15 cellular contexts compared by ENCODE assay signal in genomic region chr2:15767679-15768078, GRCh38.
DNase-seq lines count a peak whose midpoint lies in the region; ATAC-seq and TF ChIP-seq lines count a peak whose summit lies in the region.
"Had no signal": no experiment of that assay in that cellular context is flagged by ENCODE, and none has a peak within 500 bp of the region (broad histone marks: within the 10 kb centered on the region; RNA-seq: fewer than 3 reads in every experiment).

No MANE protein-coding gene starts in this region.

- DNase-seq in GM23338 (ENCODE audit: low spot score): no peak
- DNase-seq in endodermal cell: no peak
- DNase-seq in neural crest cell (ENCODE audit: low read depth, low spot score): no peak
- no peak for DNase-seq in type B pancreatic cell (ENCODE audit: extremely low spot score, unreplicated experiment)
- DNase-seq in SKM-1 (lab: John Stamatoyannopoulos, UW; ENCODE audit: unreplicated experiment): no peak
- DNase-seq in stimulated activated CD4-positive, alpha-beta T cell treated with anti-CD3 and anti-CD28 coated beads, Interleukin-15, amount 100 ng/mL, for 24 hours: no peak
- DNase-seq: C1 segment of cervical spinal cord; CD4-positive, alpha-beta memory T cell; DMS153; DMS79 treated with DMSO at 0.1 percent for 48 hours; EL; GM23248; H9 had no signal

- no peak overlapping the region for H3K4me2 ChIP-seq in GM23338

- no peaks in the 10 kb centered on the region for H3K36me3 ChIP-seq in GM23338 (ENCODE audit: insufficient read depth)
- H3K36me3 ChIP-seq in endodermal cell (ENCODE audit: control insufficient read depth, insufficient read depth, low read length): no peaks in the 10 kb centered on the region

- H3K9me2 ChIP-seq in GM23338 (ENCODE audit: insufficient read depth): no peaks in the 10 kb centered on the region

- H3K9me3 Mint-ChIP-seq in GM23338 (no peaks in the 10 kb centered on the region; the same call in 2 of the 3 replicates), endodermal cell (no peaks in the 10 kb centered on the region), neural crest cell (no peaks in the 10 kb centered on the region), type B pancreatic cell (no peaks in the 10 kb centered on the region)
- H3K9me3 Mint-ChIP-seq: H9 had no signal

- H3K9ac ChIP-seq in endodermal cell (ENCODE audit: extremely low read depth, low read length, poor library complexity, severe bottlenecking): no peak overlapping the region
- H3K9ac ChIP-seq: GM23248 had no signal

- H4K20me1 ChIP-seq in GM23338 (replicated peaks; ENCODE audit: insufficient read depth): no peaks in the 10 kb centered on the region

- H3K36me3 Mint-ChIP-seq in GM23338 (ENCODE audit: low read depth) (no peaks in the 10 kb centered on the region), endodermal cell (ENCODE audit: low read depth) (no peaks in the 10 kb centered on the region), neural crest cell (ENCODE audit: low read depth) (no peaks in the 10 kb centered on the region), type B pancreatic cell (no peaks in the 10 kb centered on the region)
- H3K36me3 Mint-ChIP-seq: CD4-positive, alpha-beta memory T cell had no signal

- no peaks in the 10 kb centered on the region for H3K79me2 ChIP-seq in GM23338 (replicated peaks; ENCODE audit: insufficient read depth)

- H3K4me3 Mint-ChIP-seq in GM23338 (no peak overlapping the region), endodermal cell (peak overlapping the region; percentile 12), neural crest cell (no peak overlapping the region), type B pancreatic cell (peak overlapping the region; percentile 49)
- H3K4me3 Mint-ChIP-seq: B cell; CD4-positive, alpha-beta memory T cell; H9 had no signal

- H3K4me3 ChIP-seq in GM23338: no peak overlapping the region
- no peak overlapping the region for H3K4me3 ChIP-seq in endodermal cell (ENCODE audit: low read length)
- H3K4me3 ChIP-seq: GM23248 had no signal

- ATAC-seq in GM23338 (no peak), HG03460 (IDR thresholded peaks at IDR 0.05; ENCODE audit: unreplicated experiment) (no peak)

- H3K4me1 Mint-ChIP-seq in GM23338 (peaks cover 20% of the 10 kb centered on the region), endodermal cell (peaks cover 22% of the 10 kb centered on the region), neural crest cell (peaks cover 41% of the 10 kb centered on the region), type B pancreatic cell (ENCODE audit: unreplicated experiment) (peaks cover 48% of the 10 kb centered on the region)
- H3K4me1 Mint-ChIP-seq: B cell had no signal

- no peak for TF ChIP-seq CTCF in GM23338 (conservative IDR thresholded peaks at IDR 0.05; ENCODE audit: low read depth in 2 of 2)
- TF ChIP-seq CTCF in endodermal cell (conservative IDR thresholded peaks at IDR 0.05): no peak
- no peak for TF ChIP-seq CTCF in neural crest cell (conservative IDR thresholded peaks at IDR 0.05)
- no peak for TF ChIP-seq CTCF in type B pancreatic cell (conservative IDR thresholded peaks at IDR 0.05)

- H3K27ac ChIP-seq in GM23338 (ENCODE audit: low read depth) (no peak overlapping the region), endodermal cell (ENCODE audit: low read depth, low read length) (no peak overlapping the region)
- H3K27ac ChIP-seq: GM23248 had no signal

- no peaks in the 10 kb centered on the region for H3K9me3 ChIP-seq in endodermal cell (ENCODE audit: control insufficient read depth, low read length)

- no peaks in the 10 kb centered on the region for H3K4me1 ChIP-seq in GM23338 (ENCODE audit: insufficient read depth)
- H3K4me1 ChIP-seq in endodermal cell (ENCODE audit: control insufficient read depth, insufficient read depth, low read length): peaks cover 6% of the 10 kb centered on the region

- H3K27me3 ChIP-seq in GM23338 (ENCODE audit: insufficient read depth) (no peaks in the 10 kb centered on the region), endodermal cell (ENCODE audit: control insufficient read depth, insufficient read depth, low read length, poor library complexity, severe bottlenecking) (no peaks in the 10 kb centered on the region)

- H2AFZ ChIP-seq in GM23338: peak overlapping the region; percentile 38; the same call in 1 of the 2 replicates
- H2AFZ ChIP-seq: GM23248 had no signal

- H3K27ac Mint-ChIP-seq in GM23338 (0 out of 2 replicates have a peak overlapping the region, but pooled peaks have one; percentile 54), endodermal cell (peak overlapping the region; percentile 71), neural crest cell (ENCODE audit: unreplicated experiment) (peak overlapping the region; percentile 54), type B pancreatic cell (no peak overlapping the region)
- H3K27ac Mint-ChIP-seq: B cell; CD4-positive, alpha-beta memory T cell had no signal

- H3K27me3 Mint-ChIP-seq in GM23338 (ENCODE audit: insufficient read depth, low read depth, poor library complexity): peaks cover 7% of the 10 kb centered on the region
- H3K27me3 Mint-ChIP-seq in endodermal cell (ENCODE audit: insufficient read depth): peaks cover 1% of the 10 kb centered on the region
- H3K27me3 Mint-ChIP-seq in neural crest cell (ENCODE audit: low read depth): no peaks in the 10 kb centered on the region
- H3K27me3 Mint-ChIP-seq in type B pancreatic cell: no peaks in the 10 kb centered on the region
- H3K27me3 Mint-ChIP-seq: CD4-positive, alpha-beta memory T cell had no signal

- 93 to 100% methylated on average over 1 to 5 of the region's 5 CpGs for WGBS in endodermal cell (ENCODE audit: insufficient coverage in 1 of 2, insufficient read length in 1 of 2), 2 experiments

- no peaks in the 10 kb centered on the region for H3F3A ChIP-seq in GM23338 (replicated peaks; ENCODE audit: low read depth)

TF ChIP-seq in GM23338, 12 proteins besides CTCF, POLR2A, EP300 and RAD21:
- no peak for TF ChIP-seq STAT1 (IDR thresholded peaks at IDR 0.05; ENCODE audit: unreplicated experiment)
- TF ChIP-seq CREB1 (CRISPR knock-in tag; IDR thresholded peaks at IDR 0.05; ENCODE audit: low read depth): no peak
- no peak for TF ChIP-seq NANOG (IDR thresholded peaks at IDR 0.05; ENCODE audit: borderline replicate concordance)
- no peak for TF ChIP-seq ZNF462 (CRISPR knock-in tag; IDR thresholded peaks at IDR 0.05)
- no peak for TF ChIP-seq ZNF331 (CRISPR knock-in tag; IDR thresholded peaks at IDR 0.05; ENCODE audit: low read depth)

Comparison
In these comparisons a context has a peak if more than half of its experiments do, and no peak if none do; other contexts are left out.
1. H3K4me3 Mint-ChIP-seq: peak in endodermal cell (single experiment) and type B pancreatic cell (single experiment); none in GM23338 (single experiment) and neural crest cell (single experiment).